In genomic region chr12:64633940-64634337, GRCh38 we compare ENCODE assay signal across 8 cellular contexts. TPM values are rescaled to one million over a fixed set of nuclear protein-coding genes. Genes with fewer than 3 reads are reported as not detected.
DNase-seq lines count a peak whose midpoint lies in the region; ATAC-seq, FAIRE-seq and TF ChIP-seq lines count a peak whose summit lies in the region.

No MANE protein-coding gene starts in this region.

- H3K4me1 Mint-ChIP-seq in activated CD4-positive, alpha-beta T cell treated with anti-CD3 and anti-CD28 coated beads for 36 hours = peaks cover 77% of the 10 kb centered on the region
- peaks cover 49 to 77% of the 10 kb centered on the region in 2 donors for H3K4me1 Mint-ChIP-seq in stimulated activated naive B cell treated with anti-CD40 and anti-IgM and Interleukin-4, amounts not matched to agents 10 μg/mL and 1 μg/mL and 100 μg/mL, for 72 hours

- TF ChIP-seq CTCF in epithelial cell of proximal tubule (conservative IDR thresholded peaks at IDR 0.05; ENCODE audit: low read depth, low read length) (no peak), GM20000 (IDR thresholded peaks at IDR 0.05; ENCODE audit: extremely low read depth, missing control alignments) (no peak)

- no peaks in the 10 kb centered on the region for H3K27me3 Mint-ChIP-seq in activated CD4-positive, alpha-beta T cell treated with anti-CD3 and anti-CD28 coated beads for 36 hours
- H3K27me3 Mint-ChIP-seq in stimulated activated naive B cell treated with anti-CD40 and anti-IgM and Interleukin-4, amounts not matched to agents 10 μg/mL and 1 μg/mL and 100 μg/mL, for 72 hours = no peaks in the 10 kb centered on the region

- peaks cover 10% of the 10 kb centered on the region for H3K9me3 Mint-ChIP-seq in activated CD4-positive, alpha-beta T cell treated with anti-CD3 and anti-CD28 coated beads for 36 hours (ENCODE audit: low read depth)
- peaks cover 15 to 16% of the 10 kb centered on the region in 2 donors for H3K9me3 Mint-ChIP-seq in stimulated activated naive B cell treated with anti-CD40 and anti-IgM and Interleukin-4, amounts not matched to agents 10 μg/mL and 1 μg/mL and 100 μg/mL, for 72 hours

- H3K4me3 ChIP-seq in epithelial cell of proximal tubule (ENCODE audit: low read depth, low read length) = no peak overlapping the region

- POLR2A ChIA-PET in activated CD4-positive, alpha-beta T cell treated with anti-CD3 and anti-CD28 coated beads for 36 hours (lab: Charles Lee) = no interaction called here

- CTCF ChIA-PET in activated CD4-positive, alpha-beta T cell treated with anti-CD3 and anti-CD28 coated beads for 36 hours (lab: Charles Lee) = interaction anchor here (0.7 to 1.4 kb wide), 3 partner anchors 10 to 27 kb away, joined by 3 to 7 read pairs (median 4); no protein-coding TSS in a partner anchor

- intact Hi-C loops in activated CD4-positive, alpha-beta T cell treated with anti-CD3 and anti-CD28 coated beads for 36 hours (cut with DNase I, micrococcal nuclease) = no loop called here

- FAIRE-seq in RCC 7860 (lab: Jason Lieb, UNC) = peak; percentile 78

- peaks cover 45% of the 10 kb centered on the region for H3K36me3 Mint-ChIP-seq in activated CD4-positive, alpha-beta T cell treated with anti-CD3 and anti-CD28 coated beads for 36 hours (ENCODE audit: low read depth)
- H3K36me3 Mint-ChIP-seq in stimulated activated naive B cell treated with anti-CD40 and anti-IgM and Interleukin-4, amounts not matched to agents 10 μg/mL and 1 μg/mL and 100 μg/mL, for 72 hours = peaks cover 48 to 58% of the 10 kb centered on the region in 2 donors

- peak; percentile 52 for DNase-seq in activated CD4-positive, alpha-beta T cell treated with anti-CD3 and anti-CD28 coated beads for 36 hours
- no peak for DNase-seq in activated CD4-positive, alpha-beta T cell treated with anti-CD3 and anti-CD28 coated beads for 1 hour
- DNase-seq in RCC 7860 (ENCODE audit: low spot score) (peak; percentile 64), epithelial cell of proximal tubule (ENCODE audit: low read depth) (peak; percentile 73), OCI-M2 (lab: John Stamatoyannopoulos, UW; ENCODE audit: unreplicated experiment) (no peak), DMS114 treated with DMSO at 0.1 percent for 48 hours (lab: John Stamatoyannopoulos, UW; ENCODE audit: unreplicated experiment) (no peak), GM20000 (ENCODE audit: low spot score) (no peak)
- no peak for DNase-seq in stimulated activated naive B cell treated with anti-CD40 and anti-IgM and Interleukin-4, amounts not matched to agents 10 μg/mL and 1 μg/mL and 100 μg/mL, for 72 hours

- peak; percentile 50 for ATAC-seq in activated CD4-positive, alpha-beta T cell treated with anti-CD3 and anti-CD28 coated beads for 36 hours
- no peak for ATAC-seq in stimulated activated naive B cell treated with anti-CD40 and anti-IgM and Interleukin-4, amounts not matched to agents 10 μg/mL and 1 μg/mL and 100 μg/mL, for 72 hours (replicated peaks)

- H3K4me3 Mint-ChIP-seq in activated CD4-positive, alpha-beta T cell treated with anti-CD3 and anti-CD28 coated beads for 36 hours = no peak overlapping the region
- H3K4me3 Mint-ChIP-seq in stimulated activated naive B cell treated with anti-CD40 and anti-IgM and Interleukin-4, amounts not matched to agents 10 μg/mL and 1 μg/mL and 100 μg/mL, for 72 hours = no peak overlapping the region

- H3K27ac Mint-ChIP-seq in activated CD4-positive, alpha-beta T cell treated with anti-CD3 and anti-CD28 coated beads for 36 hours = no peak overlapping the region
- H3K27ac Mint-ChIP-seq in stimulated activated naive B cell treated with anti-CD40 and anti-IgM and Interleukin-4, amounts not matched to agents 10 μg/mL and 1 μg/mL and 100 μg/mL, for 72 hours = peak overlapping the region; percentile 69

RNA-seq across cellular contexts. Expression of gene RASSF3, which starts 23.6 kb away (rescaled TPM):
- total RNA-seq in activated CD4-positive, alpha-beta T cell treated with anti-CD3 and anti-CD28 coated beads for 36 hours = 10 to 100 TPM; 38.0 to 39.0 TPM
- total RNA-seq in epithelial cell of proximal tubule = 14.9 and 15.4 TPM in 2 replicates

Comparison
In these comparisons a context has a peak if more than half of its experiments do, and no peak if none do; other contexts are left out.
1. DNase-seq: peak in activated CD4-positive, alpha-beta T cell treated with anti-CD3 and anti-CD28 coated beads for 36 hours (single experiment), RCC 7860 (single experiment) and epithelial cell of proximal tubule (single experiment); none in activated CD4-positive, alpha-beta T cell treated with anti-CD3 and anti-CD28 coated beads for 1 hour (single experiment), stimulated activated naive B cell treated with anti-CD40 and anti-IgM and Interleukin-4, amounts not matched to agents 10 μg/mL and 1 μg/mL and 100 μg/mL, for 72 hours (single experiment), OCI-M2 (single experiment), DMS114 treated with DMSO at 0.1 percent for 48 hours (single experiment) and GM20000 (single experiment).